Comparison of ENCODE assay signal across 22 cellular contexts in genomic region chr2:74059137-74059775, GRCh38.
"Had no signal": no experiment of that assay in that cellular context is flagged by ENCODE, and none has a peak within 500 bp of the region (broad histone marks: within the 10 kb centered on the region; RNA-seq: fewer than 3 reads in every experiment).

No MANE protein-coding gene starts in this region.

- H3K4me3 ChIP-seq: SJSA1 had no signal

- H3K9ac ChIP-seq: KMS-11, SK-N-SH had no signal

- H3K36me3 ChIP-seq: SJSA1 had no signal

- H3K4me3 Mint-ChIP-seq: T-cell had no signal

- H3K27ac Mint-ChIP-seq: T-cell had no signal

- H3K27me3 ChIP-seq: SJSA1 had no signal

- H3K27ac ChIP-seq: KMS-11, SJSA1 had no signal

- FAIRE-seq: RCC 7860 had no signal

- H3K4me2 ChIP-seq: KMS-11, SK-N-SH had no signal

- ATAC-seq: T-cell had no signal

- H3K4me1 ChIP-seq: SJSA1 had no signal

- H3K27me3 Mint-ChIP-seq: T-cell had no signal

- DNase-seq: IMR-90, Kasumi-1, MM.1S, NCI-H1092 treated with DMSO at 0.1 percent for 48 hours, NCI-H1436, NCI-H1694 treated with DMSO at 0.1 percent for 48 hours, NCI-H1930, NCI-H2081, NCI-H2107, NCI-H2227 treated with DMSO at 0.1 percent for 48 hours, NCI-H524, NCI-H526 treated with DMSO at 0.1 percent for 48 hours, NCI-H748 treated with DMSO at 0.1 percent for 48 hours, Right ventricle myocardium superior, RPMI8226, SIG-M5, SK-N-SH, SW 1271, T-cell had no signal

- H3K9me3 ChIP-seq: SJSA1, SK-N-SH had no signal

- H3K9me3 Mint-ChIP-seq: T-cell had no signal
